ENCODE assay signal across 2 cellular contexts in the genomic region with DNA sequence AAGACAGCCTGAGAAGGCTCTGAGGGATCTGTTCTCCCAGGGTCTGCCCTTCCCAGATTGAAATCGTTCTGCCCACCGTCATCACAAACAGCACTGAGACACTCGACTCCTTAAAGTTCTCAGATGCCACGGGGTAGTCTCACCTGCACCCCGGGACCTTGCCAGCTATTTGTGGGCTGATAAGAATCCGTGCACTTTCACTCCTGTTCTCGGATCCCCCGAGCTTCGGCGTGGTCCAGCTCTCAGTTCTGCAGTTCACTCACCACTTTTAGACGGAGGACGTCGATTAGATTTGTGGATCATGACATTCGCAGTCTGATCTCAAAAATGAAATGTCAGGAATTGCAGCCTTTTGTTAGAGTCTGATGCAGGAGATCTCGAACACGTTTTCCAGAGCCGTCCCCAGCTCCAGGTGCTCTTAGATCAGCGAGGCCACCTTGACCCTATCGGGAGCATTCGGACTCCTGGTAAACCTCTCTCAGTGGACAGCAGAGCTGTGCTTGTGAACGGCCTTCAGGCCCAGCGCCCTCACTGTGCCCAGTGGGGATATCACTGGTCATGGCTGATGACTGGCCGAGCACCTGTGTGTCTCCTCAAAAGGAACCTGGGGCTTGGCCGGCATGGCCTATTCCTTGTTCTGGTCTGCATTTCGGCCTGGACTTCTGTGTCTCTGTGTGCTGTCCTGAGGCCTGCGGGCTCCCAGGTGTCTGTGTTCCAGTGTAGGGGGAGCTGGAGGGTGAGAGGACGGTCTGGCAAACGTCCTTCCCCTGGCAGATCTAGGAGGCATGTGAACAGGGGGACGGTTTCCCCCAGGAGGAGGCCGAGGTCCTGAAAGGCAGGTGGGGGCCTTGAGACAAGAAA.
TF ChIP-seq lines count a peak whose summit lies in the region.

No MANE protein-coding gene starts in this region.

TF ChIP-seq in HepG2, 621 proteins besides CTCF, POLR2A, EP300 and RAD21:
- TF ChIP-seq SRSF1 (optimal IDR thresholded peaks at IDR 0.05; ENCODE audit: low read depth, low read length) (no peak), EZH2 (conservative IDR thresholded peaks at IDR 0.05; ENCODE audit: low read depth, low read length) (peak; percentile 65; the same call in 1 of the 2 replicates), ZNF546 (CRISPR knock-in tag; conservative IDR thresholded peaks at IDR 0.05) (no peak), GTF3A (CRISPR knock-in tag; conservative IDR thresholded peaks at IDR 0.05) (no peak)
- TF ChIP-seq, protein P1, sequence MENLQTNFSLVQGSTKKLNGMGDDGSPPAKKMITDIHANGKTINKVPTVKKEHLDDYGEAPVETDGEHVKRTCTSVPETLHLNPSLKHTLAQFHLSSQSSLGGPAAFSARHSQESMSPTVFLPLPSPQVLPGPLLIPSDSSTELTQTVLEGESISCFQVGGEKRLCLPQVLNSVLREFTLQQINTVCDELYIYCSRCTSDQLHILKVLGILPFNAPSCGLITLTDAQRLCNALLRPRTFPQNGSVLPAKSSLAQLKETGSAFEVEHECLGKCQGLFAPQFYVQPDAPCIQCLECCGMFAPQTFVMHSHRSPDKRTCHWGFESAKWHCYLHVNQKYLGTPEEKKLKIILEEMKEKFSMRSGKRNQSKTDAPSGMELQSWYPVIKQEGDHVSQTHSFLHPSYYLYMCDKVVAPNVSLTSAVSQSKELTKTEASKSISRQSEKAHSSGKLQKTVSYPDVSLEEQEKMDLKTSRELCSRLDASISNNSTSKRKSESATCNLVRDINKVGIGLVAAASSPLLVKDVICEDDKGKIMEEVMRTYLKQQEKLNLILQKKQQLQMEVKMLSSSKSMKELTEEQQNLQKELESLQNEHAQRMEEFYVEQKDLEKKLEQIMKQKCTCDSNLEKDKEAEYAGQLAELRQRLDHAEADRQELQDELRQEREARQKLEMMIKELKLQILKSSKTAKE (CRISPR knock-in tag; IDR thresholded peaks at IDR 0.05; ENCODE audit: borderline replicate concordance), result no peak
TF ChIP-seq in HepG2: peak in this region for 1.

TF ChIP-seq in H1, 55 proteins besides CTCF, POLR2A, EP300 and RAD21:
- TF ChIP-seq NRF1 (IDR thresholded peaks at IDR 0.05; ENCODE audit: low read depth, low read length) (no peak), SP1 (IDR thresholded peaks at IDR 0.05; ENCODE audit: low read depth, low read length) (no peak), SIN3A (conservative IDR thresholded peaks at IDR 0.05 in 1 of 2, IDR thresholded peaks at IDR 0.05 in 1 of 2; ENCODE audit: low read depth in 1 of 2, low read length in 2 of 2) (no peak), EGR1 (IDR thresholded peaks at IDR 0.05; ENCODE audit: borderline replicate concordance, low read depth, low read length) (no peak), KDM4A (IDR thresholded peaks at IDR 0.05; ENCODE audit: low read depth, low read length, severe bottlenecking) (no peak), YY1 (IDR thresholded peaks at IDR 0.05; ENCODE audit: low read depth, low read length) (no peak), SAP30 (IDR thresholded peaks at IDR 0.05; ENCODE audit: insufficient read depth, insufficient replicate concordance, low read length) (no peak), KDM1A (IDR thresholded peaks at IDR 0.05; ENCODE audit: borderline replicate concordance, low read length) (no peak), RNF2 (IDR thresholded peaks at IDR 0.05; ENCODE audit: borderline replicate concordance, low read depth, low read length, missing control alignments, poor library complexity, severe bottlenecking) (no peak), RFX5 (IDR thresholded peaks at IDR 0.05; ENCODE audit: borderline replicate concordance, low read depth, low read length) (no peak), GTF2F1 (IDR thresholded peaks at IDR 0.05; ENCODE audit: borderline replicate concordance, low read depth, low read length) (no peak), SIRT6 (IDR thresholded peaks at IDR 0.05; ENCODE audit: low read length) (no peak), CHD1 (IDR thresholded peaks at IDR 0.05; ENCODE audit: low read depth, low read length) (no peak), GABPA (IDR thresholded peaks at IDR 0.05; ENCODE audit: borderline replicate concordance, insufficient read depth, low read length) (no peak)
- TF ChIP-seq, protein P2, sequence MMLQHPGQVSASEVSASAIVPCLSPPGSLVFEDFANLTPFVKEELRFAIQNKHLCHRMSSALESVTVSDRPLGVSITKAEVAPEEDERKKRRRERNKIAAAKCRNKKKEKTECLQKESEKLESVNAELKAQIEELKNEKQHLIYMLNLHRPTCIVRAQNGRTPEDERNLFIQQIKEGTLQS (IDR thresholded peaks at IDR 0.05; ENCODE audit: insufficient read depth, low read depth, low read length), result no peak
- TF ChIP-seq, protein P3, sequence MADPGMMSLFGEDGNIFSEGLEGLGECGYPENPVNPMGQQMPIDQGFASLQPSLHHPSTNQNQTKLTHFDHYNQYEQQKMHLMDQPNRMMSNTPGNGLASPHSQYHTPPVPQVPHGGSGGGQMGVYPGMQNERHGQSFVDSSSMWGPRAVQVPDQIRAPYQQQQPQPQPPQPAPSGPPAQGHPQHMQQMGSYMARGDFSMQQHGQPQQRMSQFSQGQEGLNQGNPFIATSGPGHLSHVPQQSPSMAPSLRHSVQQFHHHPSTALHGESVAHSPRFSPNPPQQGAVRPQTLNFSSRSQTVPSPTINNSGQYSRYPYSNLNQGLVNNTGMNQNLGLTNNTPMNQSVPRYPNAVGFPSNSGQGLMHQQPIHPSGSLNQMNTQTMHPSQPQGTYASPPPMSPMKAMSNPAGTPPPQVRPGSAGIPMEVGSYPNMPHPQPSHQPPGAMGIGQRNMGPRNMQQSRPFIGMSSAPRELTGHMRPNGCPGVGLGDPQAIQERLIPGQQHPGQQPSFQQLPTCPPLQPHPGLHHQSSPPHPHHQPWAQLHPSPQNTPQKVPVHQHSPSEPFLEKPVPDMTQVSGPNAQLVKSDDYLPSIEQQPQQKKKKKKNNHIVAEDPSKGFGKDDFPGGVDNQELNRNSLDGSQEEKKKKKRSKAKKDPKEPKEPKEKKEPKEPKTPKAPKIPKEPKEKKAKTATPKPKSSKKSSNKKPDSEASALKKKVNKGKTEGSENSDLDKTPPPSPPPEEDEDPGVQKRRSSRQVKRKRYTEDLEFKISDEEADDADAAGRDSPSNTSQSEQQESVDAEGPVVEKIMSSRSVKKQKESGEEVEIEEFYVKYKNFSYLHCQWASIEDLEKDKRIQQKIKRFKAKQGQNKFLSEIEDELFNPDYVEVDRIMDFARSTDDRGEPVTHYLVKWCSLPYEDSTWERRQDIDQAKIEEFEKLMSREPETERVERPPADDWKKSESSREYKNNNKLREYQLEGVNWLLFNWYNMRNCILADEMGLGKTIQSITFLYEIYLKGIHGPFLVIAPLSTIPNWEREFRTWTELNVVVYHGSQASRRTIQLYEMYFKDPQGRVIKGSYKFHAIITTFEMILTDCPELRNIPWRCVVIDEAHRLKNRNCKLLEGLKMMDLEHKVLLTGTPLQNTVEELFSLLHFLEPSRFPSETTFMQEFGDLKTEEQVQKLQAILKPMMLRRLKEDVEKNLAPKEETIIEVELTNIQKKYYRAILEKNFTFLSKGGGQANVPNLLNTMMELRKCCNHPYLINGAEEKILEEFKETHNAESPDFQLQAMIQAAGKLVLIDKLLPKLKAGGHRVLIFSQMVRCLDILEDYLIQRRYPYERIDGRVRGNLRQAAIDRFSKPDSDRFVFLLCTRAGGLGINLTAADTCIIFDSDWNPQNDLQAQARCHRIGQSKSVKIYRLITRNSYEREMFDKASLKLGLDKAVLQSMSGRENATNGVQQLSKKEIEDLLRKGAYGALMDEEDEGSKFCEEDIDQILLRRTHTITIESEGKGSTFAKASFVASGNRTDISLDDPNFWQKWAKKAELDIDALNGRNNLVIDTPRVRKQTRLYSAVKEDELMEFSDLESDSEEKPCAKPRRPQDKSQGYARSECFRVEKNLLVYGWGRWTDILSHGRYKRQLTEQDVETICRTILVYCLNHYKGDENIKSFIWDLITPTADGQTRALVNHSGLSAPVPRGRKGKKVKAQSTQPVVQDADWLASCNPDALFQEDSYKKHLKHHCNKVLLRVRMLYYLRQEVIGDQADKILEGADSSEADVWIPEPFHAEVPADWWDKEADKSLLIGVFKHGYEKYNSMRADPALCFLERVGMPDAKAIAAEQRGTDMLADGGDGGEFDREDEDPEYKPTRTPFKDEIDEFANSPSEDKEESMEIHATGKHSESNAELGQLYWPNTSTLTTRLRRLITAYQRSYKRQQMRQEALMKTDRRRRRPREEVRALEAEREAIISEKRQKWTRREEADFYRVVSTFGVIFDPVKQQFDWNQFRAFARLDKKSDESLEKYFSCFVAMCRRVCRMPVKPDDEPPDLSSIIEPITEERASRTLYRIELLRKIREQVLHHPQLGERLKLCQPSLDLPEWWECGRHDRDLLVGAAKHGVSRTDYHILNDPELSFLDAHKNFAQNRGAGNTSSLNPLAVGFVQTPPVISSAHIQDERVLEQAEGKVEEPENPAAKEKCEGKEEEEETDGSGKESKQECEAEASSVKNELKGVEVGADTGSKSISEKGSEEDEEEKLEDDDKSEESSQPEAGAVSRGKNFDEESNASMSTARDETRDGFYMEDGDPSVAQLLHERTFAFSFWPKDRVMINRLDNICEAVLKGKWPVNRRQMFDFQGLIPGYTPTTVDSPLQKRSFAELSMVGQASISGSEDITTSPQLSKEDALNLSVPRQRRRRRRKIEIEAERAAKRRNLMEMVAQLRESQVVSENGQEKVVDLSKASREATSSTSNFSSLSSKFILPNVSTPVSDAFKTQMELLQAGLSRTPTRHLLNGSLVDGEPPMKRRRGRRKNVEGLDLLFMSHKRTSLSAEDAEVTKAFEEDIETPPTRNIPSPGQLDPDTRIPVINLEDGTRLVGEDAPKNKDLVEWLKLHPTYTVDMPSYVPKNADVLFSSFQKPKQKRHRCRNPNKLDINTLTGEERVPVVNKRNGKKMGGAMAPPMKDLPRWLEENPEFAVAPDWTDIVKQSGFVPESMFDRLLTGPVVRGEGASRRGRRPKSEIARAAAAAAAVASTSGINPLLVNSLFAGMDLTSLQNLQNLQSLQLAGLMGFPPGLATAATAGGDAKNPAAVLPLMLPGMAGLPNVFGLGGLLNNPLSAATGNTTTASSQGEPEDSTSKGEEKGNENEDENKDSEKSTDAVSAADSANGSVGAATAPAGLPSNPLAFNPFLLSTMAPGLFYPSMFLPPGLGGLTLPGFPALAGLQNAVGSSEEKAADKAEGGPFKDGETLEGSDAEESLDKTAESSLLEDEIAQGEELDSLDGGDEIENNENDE (IDR thresholded peaks at IDR 0.05; ENCODE audit: insufficient replicate concordance, low read length), result no peak
- TF ChIP-seq, protein P4, sequence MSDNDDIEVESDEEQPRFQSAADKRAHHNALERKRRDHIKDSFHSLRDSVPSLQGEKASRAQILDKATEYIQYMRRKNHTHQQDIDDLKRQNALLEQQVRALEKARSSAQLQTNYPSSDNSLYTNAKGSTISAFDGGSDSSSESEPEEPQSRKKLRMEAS (IDR thresholded peaks at IDR 0.05), result no peak
